In the genomic region with DNA sequence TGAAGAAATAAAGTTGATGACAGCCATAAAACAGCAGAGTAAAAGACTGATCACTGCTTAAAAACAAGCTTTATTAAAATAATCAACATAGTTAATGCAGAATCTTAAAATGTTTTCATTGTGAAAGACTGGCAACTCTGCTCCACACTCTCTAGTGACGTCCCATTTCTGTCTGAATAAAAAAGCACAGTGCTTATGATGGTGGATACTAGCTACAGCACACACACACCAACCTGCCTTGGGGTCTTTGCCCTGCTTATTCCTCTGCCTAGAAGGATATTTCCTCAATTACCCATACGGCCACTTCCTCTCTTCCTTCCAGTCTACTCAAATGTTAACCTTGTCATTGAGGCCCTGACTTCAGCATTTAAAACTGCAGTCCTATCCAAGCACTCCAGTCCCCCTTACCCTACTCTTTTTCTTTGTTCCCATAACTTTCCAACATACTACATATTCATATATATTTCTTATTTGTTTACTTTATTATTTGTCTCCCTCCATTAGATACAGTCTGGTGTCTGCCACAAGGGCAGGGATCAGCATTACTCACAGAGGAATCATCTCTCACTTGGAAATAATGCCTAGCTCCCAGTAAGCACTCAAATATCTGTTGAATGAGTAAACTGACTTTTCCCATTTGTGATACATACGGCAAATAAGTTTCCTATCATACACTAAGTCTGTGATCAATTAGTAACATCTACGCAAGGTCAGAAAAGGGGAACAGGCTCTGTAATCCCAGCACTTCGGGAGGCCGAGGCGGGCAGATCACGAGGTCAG, we compare ENCODE assay signal across 19 cellular contexts. TPM values are rescaled to one million over a fixed set of nuclear protein-coding genes. Genes with fewer than 3 reads are reported as not detected.
DNase-seq lines count a peak whose midpoint lies in the region; ATAC-seq, FAIRE-seq and TF ChIP-seq lines count a peak whose summit lies in the region.
"Had no signal": no experiment of that assay in that cellular context is flagged by ENCODE, and none has a peak within 500 bp of the region (broad histone marks: within the 10 kb centered on the region; RNA-seq: fewer than 3 reads in every experiment).

No MANE protein-coding gene starts in this region.

- peak overlapping the region; percentile 87 for H3K27ac ChIP-seq in ACC112 (ENCODE audit: low read depth, low read length)
- H3K27ac ChIP-seq: thoracic aorta had no signal

- in situ Hi-C loops in astrocyte of the cerebellum (cut with HindIII; ENCODE audit: low sequenced_read_pairs) = loop anchor here (25.0 kb wide), 1 partner anchor 1607 kb away; a partner anchor contains a TSS

- H3K4me1 ChIP-seq in ACC112 (ENCODE audit: control insufficient read depth, insufficient read depth, low read length, unreplicated experiment) = peaks cover 29% of the 10 kb centered on the region
- H3K4me1 ChIP-seq in mucosa of descending colon (ENCODE audit: low read depth) = no peaks in the 10 kb centered on the region

- H3K36me3 ChIP-seq in ACC112 (ENCODE audit: insufficient read depth, low read length) = no peaks in the 10 kb centered on the region
- H3K36me3 ChIP-seq in mucosa of descending colon (ENCODE audit: low read depth) = no peaks in the 10 kb centered on the region
- H3K36me3 ChIP-seq: thoracic aorta had no signal

- H3K27me3 ChIP-seq in ACC112 (ENCODE audit: insufficient read depth, low read length) = no peaks in the 10 kb centered on the region

- H3K79me2 ChIP-seq in ACC112 (ENCODE audit: control insufficient read depth, insufficient read depth, low read length, unreplicated experiment) = peaks cover 9% of the 10 kb centered on the region

- no peaks in the 10 kb centered on the region for H3K9me3 ChIP-seq in mucosa of descending colon
- H3K9me3 ChIP-seq: thoracic aorta had no signal

- intact Hi-C loops in mucosa of descending colon (cut with DNase I, micrococcal nuclease) = no loop called here

- DNase-seq in HT1080 (ENCODE audit: low read depth) (peak; percentile 50), astrocyte of the cerebellum (ENCODE audit: low read depth) (peak; percentile 18), mucosa of descending colon (no peak), D721Med (ENCODE audit: insufficient read length, low spot score) (no peak), COR-L47 (lab: John Stamatoyannopoulos, UW) (no peak)
- DNase-seq in stimulated activated CD4-positive, alpha-beta T cell treated with anti-CD3 and anti-CD28 coated beads, Interleukin-4, amount 100 ng/mL, for 1 hour = no peak
- DNase-seq: activated CD8-positive, alpha-beta T cell treated with anti-CD3 and anti-CD28 coated beads, Interleukin-2, amount 10 ng/mL, durations not matched to agents 7 days and 5 days; activated naive CD4-positive, alpha-beta T cell; foreskin melanocyte; kidney; NCI-H1092 treated with DMSO at 0.1 percent for 48 hours; NCI-H510A treated with DMSO at 0.1 percent for 48 hours; right cardiac atrium had no signal

- FAIRE-seq in islet of Langerhans (lab: Jason Lieb, UNC) = peak; percentile 56
- FAIRE-seq in D721Med (lab: Jason Lieb, UNC) = no peak
- FAIRE-seq: GM12878, GM19239, kidney had no signal

- no peak for TF ChIP-seq CTCF in astrocyte of the cerebellum (IDR thresholded peaks at IDR 0.05; ENCODE audit: low read depth, low read length, missing control alignments)
- TF ChIP-seq CTCF in mucosa of descending colon (IDR thresholded peaks at IDR 0.05) = no peak
- no peak for TF ChIP-seq CTCF in D721Med (IDR thresholded peaks at IDR 0.05; ENCODE audit: insufficient read depth, missing control alignments)

- ATAC-seq in mucosa of descending colon = no peak
- ATAC-seq: activated CD8-positive, alpha-beta T cell treated with anti-CD3 and anti-CD28 coated beads, Interleukin-2, amount 10 ng/mL, durations not matched to agents 7 days and 5 days; GM12878; right cardiac atrium; Right ventricle myocardium inferior had no signal

- H3K4me3 ChIP-seq in ACC112 (ENCODE audit: low read depth, low read length) (no peak overlapping the region), astrocyte of the cerebellum (ENCODE audit: low read depth, low read length) (no peak overlapping the region), mucosa of descending colon (no peak overlapping the region)
- H3K4me3 ChIP-seq: GM12878, thoracic aorta had no signal

- H2AFZ ChIP-seq in ACC112 (ENCODE audit: low read length, unreplicated experiment) = no peak overlapping the region

RNA-seq across cellular contexts. Expression of a gene that starts 18.9 kb away (rescaled TPM):
- total RNA-seq in HT1080 (2014; rRNA removed; shearing (Covaris generic)) = 21.7 and 26.8 TPM in 2 replicates
- polyA plus RNA-seq in HT1080 (2015; cell fraction: cytosol; rRNA removed) = 62.8 and 66.0 TPM in 2 replicates
- 38.5 and 43.1 TPM in 2 replicates for polyA plus RNA-seq in HT1080 (2015; cell fraction: nucleus; rRNA removed)
- total RNA-seq in mucosa of descending colon = 10 to 100 TPM; 13.2 to 18.8 (median 14.1) TPM

Comparison
In these comparisons a context has a peak if more than half of its experiments do, and no peak if none do; other contexts are left out.
1. DNase-seq: peak in HT1080 (single experiment) and astrocyte of the cerebellum (single experiment); none in mucosa of descending colon (0 of 3), D721Med (single experiment), stimulated activated CD4-positive, alpha-beta T cell treated with anti-CD3 and anti-CD28 coated beads, Interleukin-4, amount 100 ng/mL, for 1 hour (single experiment) and COR-L47 (single experiment).